ENCODE assay signal across 13 cellular contexts in the genomic region with DNA sequence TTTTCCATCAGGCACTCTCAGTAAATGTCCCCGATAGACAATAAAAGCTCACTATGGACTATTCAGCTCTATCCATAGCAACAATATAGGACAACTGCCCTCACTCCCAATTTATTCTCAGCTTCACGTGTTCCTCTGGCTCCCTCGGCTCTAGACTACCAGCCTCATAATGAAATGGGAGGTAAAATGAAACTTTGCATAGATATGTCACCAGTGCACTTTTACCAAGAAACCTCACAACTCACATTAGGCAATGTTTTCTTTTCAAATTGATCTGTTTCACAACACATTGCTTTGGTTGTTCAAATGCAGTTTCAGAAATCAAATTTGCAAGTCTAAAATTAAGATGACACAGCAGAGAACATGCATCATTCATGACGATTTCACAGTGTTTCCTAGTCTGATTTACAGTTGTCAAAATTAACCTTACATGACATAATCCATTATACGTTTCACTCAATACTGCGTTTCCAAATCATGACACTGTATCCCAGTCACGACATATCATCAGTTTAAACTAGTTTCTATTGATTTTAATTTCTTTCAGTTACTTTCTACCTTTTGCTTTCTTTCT.
"Had no signal": no experiment of that assay in that cellular context is flagged by ENCODE, and none has a peak within 500 bp of the region (broad histone marks: within the 10 kb centered on the region; RNA-seq: fewer than 3 reads in every experiment).

No MANE protein-coding gene starts in this region.

- ATAC-seq: activated CD4-positive, CD25-positive, alpha-beta regulatory T cell treated with anti-CD3 and anti-CD28 coated beads, Interleukin-2, amount 50 U/mL, for 24 hours; left ventricle myocardium superior; natural killer cell; stimulated activated naive CD8-positive, alpha-beta T cell treated with anti-CD3 and anti-CD28 coated beads, Interleukin-15, amount 100 ng/mL, for 72 hours had no signal

- H3K27me3 ChIP-seq: ascending aorta, right atrium auricular region, spleen had no signal

- H3K36me3 ChIP-seq: ascending aorta, right atrium auricular region, spleen had no signal

- DNase-seq: activated naive CD4-positive, alpha-beta T cell treated with Interleukin-2 at 50 U/mL for 16 hours; activated T-cell treated with anti-CD3 and anti-CD28 coated beads for 4 hours; effector memory CD4-positive, alpha-beta T cell; foreskin melanocyte; left ventricle myocardium superior; mesendoderm; natural killer cell; spleen; stimulated activated naive CD8-positive, alpha-beta T cell treated with anti-CD3 and anti-CD28 coated beads, Interleukin-15, amount 100 ng/mL, for 72 hours had no signal

- H3K4me3 ChIP-seq: ascending aorta, right atrium auricular region, spleen had no signal

- FAIRE-seq: bronchial epithelial cell had no signal

- H3K4me1 ChIP-seq: ascending aorta, right atrium auricular region, spleen had no signal

- H3K9me3 ChIP-seq: ascending aorta, right atrium auricular region had no signal

- H3K27ac ChIP-seq: ascending aorta, right atrium auricular region, spleen had no signal
